Comparison of ENCODE assay signal across 16 cellular contexts in the genomic region with DNA sequence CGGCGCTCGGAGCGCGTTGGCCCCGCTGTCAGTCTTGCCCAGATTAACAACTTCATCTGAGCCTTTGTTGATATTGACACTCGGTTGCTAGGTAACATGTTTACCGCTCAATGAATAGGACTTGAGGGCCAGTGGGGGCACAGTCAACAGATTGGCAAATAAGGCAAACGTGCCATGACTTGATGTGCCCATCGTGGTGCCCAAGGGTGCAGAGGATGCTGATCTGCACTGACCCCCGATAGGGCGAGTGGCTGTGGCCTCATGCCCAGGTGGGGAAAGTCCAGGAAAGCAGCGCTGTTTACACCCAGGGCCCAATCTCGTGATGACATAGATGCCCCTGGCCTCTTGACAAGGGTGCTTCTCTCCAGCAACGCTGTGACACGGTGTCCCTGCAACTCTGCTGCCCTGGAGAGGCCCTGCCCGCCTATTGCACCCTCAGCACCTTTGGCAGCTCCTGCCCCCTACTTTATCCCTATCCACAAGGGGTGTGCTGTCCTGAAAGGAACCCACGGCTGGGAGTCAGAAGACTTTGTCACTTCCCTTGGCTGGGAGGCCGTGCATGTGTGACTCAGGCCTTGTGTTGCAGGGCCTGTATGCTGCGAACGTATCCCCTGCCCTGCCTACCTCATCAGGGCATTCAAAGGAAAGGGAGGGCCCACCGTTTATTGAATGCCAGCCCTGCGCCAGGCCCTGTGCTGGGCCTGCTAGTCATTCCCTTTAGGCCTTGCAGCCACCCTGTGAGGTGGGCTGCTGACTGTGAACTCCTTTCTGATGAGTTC.
DNase-seq lines count a peak whose midpoint lies in the region; ATAC-seq, FAIRE-seq and TF ChIP-seq lines count a peak whose summit lies in the region.
"Had no signal": no experiment of that assay in that cellular context is flagged by ENCODE, and none has a peak within 500 bp of the region (broad histone marks: within the 10 kb centered on the region; RNA-seq: fewer than 3 reads in every experiment).

No MANE protein-coding gene starts in this region.

- peak; percentile 84 to 94 (median 90) for ATAC-seq in right lobe of liver
- ATAC-seq: stimulated activated effector memory CD8-positive, alpha-beta T cell treated with anti-CD3 and anti-CD28 coated beads, Interleukin-12 subunit alpha, Interleukin-12 subunit beta, amount 100 ng/mL, for 72 hours had no signal

- H3K18ac ChIP-seq in H1 (ENCODE audit: extremely low read depth, low read length): no peak overlapping the region

- no peak for TF ChIP-seq EP300 in H1 (IDR thresholded peaks at IDR 0.05; ENCODE audit: borderline replicate concordance in 1 of 2, low read depth in 2 of 2, low read length in 2 of 2)

- H4K8ac ChIP-seq in H1 (ENCODE audit: extremely low read depth, insufficient read depth, low read length): peak overlapping the region; percentile 9; the same call in 1 of the 2 replicates

- no peak overlapping the region for H3K4me3 ChIP-seq in H1 (ENCODE audit: extremely low read depth in 1 of 4, insufficient read depth in 2 of 4, low read depth in 3 of 4, low read length in 4 of 4)
- no peak overlapping the region for H3K4me3 ChIP-seq in right lobe of liver
- H3K4me3 ChIP-seq: Peyer's patch had no signal

- H3K79me2 ChIP-seq in H1 (ENCODE audit: control insufficient read depth in 1 of 2, insufficient read depth in 2 of 2, low read length in 2 of 2): no peaks in the 10 kb centered on the region

- TF ChIP-seq CTCF in H1 (IDR thresholded peaks at IDR 0.05; ENCODE audit: control extremely low read depth in 1 of 3, insufficient read depth in 1 of 3, low read depth in 1 of 3, low read length in 3 of 3): no peak
- peak; percentile 20 to 38 (median 32) for TF ChIP-seq CTCF in right lobe of liver (IDR thresholded peaks at IDR 0.05)

- POLR2A ChIA-PET in H1 (lab: Charles Lee; ENCODE audit: partially characterized antibody): no interaction called here

- no peak overlapping the region for H2BK5ac ChIP-seq in H1 (ENCODE audit: low read depth, low read length)

- no peaks in the 10 kb centered on the region for H3K79me1 ChIP-seq in H1 (ENCODE audit: low read depth, low read length)

- no peak overlapping the region for H2AK5ac ChIP-seq in H1 (ENCODE audit: low read depth, low read length)

- no peak overlapping the region for H2AFZ ChIP-seq in H1 (ENCODE audit: low read length)

- no peak overlapping the region for H4K91ac ChIP-seq in H1 (replicated peaks; ENCODE audit: insufficient read length, low read length)

- H3K9ac ChIP-seq in H1 (replicated peaks in 1 of 4; ENCODE audit: extremely low read depth in 1 of 4, low read depth in 3 of 4, low read length in 3 of 4): peak overlapping the region in 1 of 4 experiments; percentile 29; a peak in 2 of 7 replicates

- no peak overlapping the region for H4K5ac ChIP-seq in H1 (ENCODE audit: insufficient read length, low read depth, low read length)

- H3K27ac ChIP-seq in H1 (ENCODE audit: low read depth, low read length) (peak overlapping the region; percentile 44; the same call in 1 of the 2 replicates), right lobe of liver (peak overlapping the region; percentile 60 to 84 (median 76))
- H3K27ac ChIP-seq: C4-2B, Peyer's patch had no signal

- WGBS in H1 (ENCODE audit: extremely low coverage in 1 of 2, insufficient coverage in 1 of 2, insufficient read length in 1 of 2, insufficient replicate concordance in 2 of 2, low coverage in 1 of 2, low lambda C conversion rate in 2 of 2, missing lambda C conversion rate in 1 of 2), 2 experiments: 86% methylated on average over 23 of the region's 23 CpGs; no CpG with 5 or more reads in 1 of the 2 experiments
- 26% methylated on average over 16 of the region's 23 CpGs for WGBS in right lobe of liver (ENCODE audit: insufficient coverage, low coverage, low lambda C conversion rate, missing lambda C conversion rate)

- H3K14ac ChIP-seq in H1 (ENCODE audit: insufficient read length): no peak overlapping the region

- H3K9me3 ChIP-seq in H1 (ENCODE audit: insufficient read depth in 2 of 2, low read depth in 1 of 2, low read length in 1 of 2) (no peaks in the 10 kb centered on the region), right lobe of liver (no peaks in the 10 kb centered on the region)
- H3K9me3 ChIP-seq: Peyer's patch had no signal

- CTCF ChIA-PET in H1 (lab: Charles Lee; ENCODE audit: partially characterized antibody): interaction anchor here (1.0 to 10.8 kb wide), 4 partner anchors 7 to 42 kb away, joined by 3 to 91 read pairs (median 10); no protein-coding TSS in a partner anchor

- H3K4me2 ChIP-seq in H1 (ENCODE audit: insufficient read depth in 1 of 2, low read depth in 2 of 2, low read length in 2 of 2): no peak overlapping the region

- no peaks in the 10 kb centered on the region for H3K36me3 ChIP-seq in H1 (ENCODE audit: control insufficient read depth in 2 of 4, insufficient read depth in 4 of 4, low read length in 3 of 4)
- H3K36me3 ChIP-seq in right lobe of liver: no peaks in the 10 kb centered on the region
- H3K36me3 ChIP-seq: Peyer's patch had no signal

- DNase-seq in AG08396 (ENCODE audit: low spot score): peak; percentile 50
- peak; percentile 24 for DNase-seq in HCEC 1CT
- DNase-seq in H1 (ENCODE audit: low read depth in 1 of 2, low spot score in 2 of 2): no peak
- peak; percentile 91 to 98 (median 97) for DNase-seq in right lobe of liver
- DNase-seq in globus pallidus (ENCODE audit: low spot score): no peak
- no peak for DNase-seq in NCI-H1417 treated with DMSO at 0.1 percent for 48 hours (lab: John Stamatoyannopoulos, UW)
- DNase-seq in SW 1271 (lab: John Stamatoyannopoulos, UW): no peak
- no peak for DNase-seq in UCSD-AML1 (lab: John Stamatoyannopoulos, UW; ENCODE audit: unreplicated experiment)
- DNase-seq: NCI-H1694 treated with DMSO at 0.1 percent for 48 hours; occipital lobe; stimulated activated CD4-positive, alpha-beta T cell treated with anti-CD3 and anti-CD28 coated beads, Interleukin-1b, Interleukin-23, amount 100 ng/mL, for 48 hours had no signal

- no peak overlapping the region for H3K4ac ChIP-seq in H1 (replicated peaks; ENCODE audit: insufficient read length, low read depth, low read length)

- no peak for FAIRE-seq in H1 (lab: Jason Lieb, UNC)
- FAIRE-seq: colon, frontal cortex had no signal

- no peak overlapping the region for H3K56ac ChIP-seq in H1 (replicated peaks; ENCODE audit: insufficient read length, low read depth, low read length)

- H4K20me1 ChIP-seq in H1 (replicated peaks in 1 of 2; ENCODE audit: control insufficient read depth in 1 of 2, insufficient read depth in 2 of 2, low read length in 2 of 2): peaks cover 0 to 3% of the 10 kb centered on the region in 2 experiments

- intact Hi-C loops in right lobe of liver (cut with DNase I): loop anchor here in 1 of 2 donors (10.0 kb wide), 1 partner anchor 159 kb away; a partner anchor contains a TSS

- peaks cover 0 to 7% (median 2%) of the 10 kb centered on the region in 4 experiments; a peak in 3 of 7 replicates for H3K27me3 ChIP-seq in H1 (replicated peaks in 1 of 4; ENCODE audit: control insufficient read depth in 3 of 4, extremely low read depth in 1 of 4, insufficient read depth in 3 of 4, low read length in 3 of 4)
- no peaks in the 10 kb centered on the region for H3K27me3 ChIP-seq in right lobe of liver
- H3K27me3 ChIP-seq: Peyer's patch had no signal

- H3K4me1 ChIP-seq in H1 (replicated peaks in 1 of 4; ENCODE audit: control insufficient read depth in 3 of 4, insufficient read depth in 4 of 4, low read length in 3 of 4): no peaks in the 10 kb centered on the region; a peak in 1 of 7 replicates
- H3K4me1 ChIP-seq in right lobe of liver: peaks cover 0 to 25% (median 8%) of the 10 kb centered on the region in 4 donors
- H3K4me1 ChIP-seq: Peyer's patch had no signal

- no peak overlapping the region for H2BK20ac ChIP-seq in H1 (ENCODE audit: low read length)

- no peak overlapping the region; the same call in 1 of the 2 replicates for H2BK12ac ChIP-seq in H1 (ENCODE audit: low read depth, low read length)

- no peak overlapping the region for H3K23ac ChIP-seq in H1 (ENCODE audit: insufficient read length)

- TF ChIP-seq POLR2A in H1 (IDR thresholded peaks at IDR 0.05; ENCODE audit: control extremely low read depth in 1 of 2, low read depth in 2 of 2, low read length in 2 of 2): no peak
- TF ChIP-seq POLR2A in right lobe of liver (IDR thresholded peaks at IDR 0.05): peak; percentile 45

- no peaks in the 10 kb centered on the region for H3K23me2 ChIP-seq in H1 (ENCODE audit: low read depth, low read length)

- H2BK15ac ChIP-seq in H1 (ENCODE audit: low read length): no peak overlapping the region

- no peak overlapping the region for H2BK120ac ChIP-seq in H1 (replicated peaks; ENCODE audit: low read depth, low read length)

- TF ChIP-seq RAD21 in H1 (IDR thresholded peaks at IDR 0.05 in 1 of 2, conservative IDR thresholded peaks at IDR 0.05 in 1 of 2; ENCODE audit: low read depth in 2 of 2, low read length in 2 of 2): no peak

TF ChIP-seq in H1, 55 proteins besides CTCF, POLR2A, EP300 and RAD21:
- no peak for TF ChIP-seq SP4 (IDR thresholded peaks at IDR 0.05; ENCODE audit: low read length)
- no peak for TF ChIP-seq CBX8 (IDR thresholded peaks at IDR 0.05; ENCODE audit: borderline replicate concordance, low read depth, low read length)
- no peak for TF ChIP-seq EGR1 (IDR thresholded peaks at IDR 0.05; ENCODE audit: borderline replicate concordance, low read depth, low read length)
- no peak for TF ChIP-seq CEBPB (IDR thresholded peaks at IDR 0.05; ENCODE audit: low read depth, low read length)
- no peak for TF ChIP-seq SP2 (IDR thresholded peaks at IDR 0.05; ENCODE audit: low read length)
- no peak for TF ChIP-seq NANOG (IDR thresholded peaks at IDR 0.05; ENCODE audit: insufficient read depth, low read depth, low read length, poor library complexity, severe bottlenecking)

Comparison
In these comparisons a context has a peak if more than half of its experiments do, and no peak if none do; other contexts are left out.
1. DNase-seq: peak in AG08396 (single experiment), HCEC 1CT (single experiment) and right lobe of liver (3 of 3); none in H1 (0 of 2), globus pallidus (single experiment), NCI-H1417 treated with DMSO at 0.1 percent for 48 hours (single experiment), SW 1271 (0 of 2) and UCSD-AML1 (single experiment).
2. CTCF ChIP-seq: peak in right lobe of liver (4 of 4); none in H1 (0 of 3).